ENCODE assay signal across 1 cellular context in the genomic region with DNA sequence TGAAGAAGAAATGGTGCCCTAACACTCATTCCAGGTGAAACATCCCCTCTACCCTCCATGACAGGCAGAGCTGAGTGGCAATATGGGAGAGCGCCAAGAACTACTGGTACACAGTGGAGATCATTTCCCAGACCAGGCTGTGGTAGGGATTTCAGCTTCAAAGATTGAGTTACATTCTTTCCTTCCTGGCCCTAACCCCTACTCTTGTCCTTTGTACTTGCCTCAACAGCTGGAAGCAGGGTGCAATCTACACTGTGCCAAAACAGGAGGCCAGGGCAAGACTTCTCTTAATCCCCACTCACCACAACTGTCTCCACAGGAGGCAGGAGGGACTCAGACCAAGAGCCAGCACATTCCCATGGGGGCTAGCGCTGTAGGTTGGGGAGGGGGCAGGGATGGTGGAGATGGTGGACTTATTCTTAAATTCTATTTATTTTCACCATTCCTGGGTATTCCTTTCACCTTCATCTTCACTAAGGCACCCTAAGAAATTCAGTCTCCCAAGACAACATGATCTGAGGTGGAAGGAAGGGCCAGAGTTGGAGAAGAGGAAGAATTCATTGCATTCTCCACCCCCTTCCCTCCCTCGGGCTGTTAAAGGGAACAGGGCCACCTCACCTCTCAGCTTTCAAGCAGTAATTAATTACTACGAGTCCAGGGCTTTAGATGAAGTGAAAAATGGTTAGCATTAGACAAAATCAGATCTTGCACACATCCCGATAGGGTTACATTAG.
TF ChIP-seq lines count a peak whose summit lies in the region.

No MANE protein-coding gene starts in this region.

TF ChIP-seq in WTC11, 78 proteins besides CTCF, POLR2A, EP300 and RAD21 (continued from another document):
- TF ChIP-seq ZNF219 (CRISPR knock-in tag; IDR thresholded peaks at IDR 0.05; ENCODE audit: borderline replicate concordance), result no peak
- TF ChIP-seq, protein P1, sequence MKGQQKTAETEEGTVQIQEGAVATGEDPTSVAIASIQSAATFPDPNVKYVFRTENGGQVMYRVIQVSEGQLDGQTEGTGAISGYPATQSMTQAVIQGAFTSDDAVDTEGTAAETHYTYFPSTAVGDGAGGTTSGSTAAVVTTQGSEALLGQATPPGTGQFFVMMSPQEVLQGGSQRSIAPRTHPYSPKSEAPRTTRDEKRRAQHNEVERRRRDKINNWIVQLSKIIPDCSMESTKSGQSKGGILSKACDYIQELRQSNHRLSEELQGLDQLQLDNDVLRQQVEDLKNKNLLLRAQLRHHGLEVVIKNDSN (CRISPR knock-in tag; IDR thresholded peaks at IDR 0.05), result no peak
TF ChIP-seq in WTC11: peak in this region for 0.
